ENCODE assay signal across 8 cellular contexts in the genomic region with DNA sequence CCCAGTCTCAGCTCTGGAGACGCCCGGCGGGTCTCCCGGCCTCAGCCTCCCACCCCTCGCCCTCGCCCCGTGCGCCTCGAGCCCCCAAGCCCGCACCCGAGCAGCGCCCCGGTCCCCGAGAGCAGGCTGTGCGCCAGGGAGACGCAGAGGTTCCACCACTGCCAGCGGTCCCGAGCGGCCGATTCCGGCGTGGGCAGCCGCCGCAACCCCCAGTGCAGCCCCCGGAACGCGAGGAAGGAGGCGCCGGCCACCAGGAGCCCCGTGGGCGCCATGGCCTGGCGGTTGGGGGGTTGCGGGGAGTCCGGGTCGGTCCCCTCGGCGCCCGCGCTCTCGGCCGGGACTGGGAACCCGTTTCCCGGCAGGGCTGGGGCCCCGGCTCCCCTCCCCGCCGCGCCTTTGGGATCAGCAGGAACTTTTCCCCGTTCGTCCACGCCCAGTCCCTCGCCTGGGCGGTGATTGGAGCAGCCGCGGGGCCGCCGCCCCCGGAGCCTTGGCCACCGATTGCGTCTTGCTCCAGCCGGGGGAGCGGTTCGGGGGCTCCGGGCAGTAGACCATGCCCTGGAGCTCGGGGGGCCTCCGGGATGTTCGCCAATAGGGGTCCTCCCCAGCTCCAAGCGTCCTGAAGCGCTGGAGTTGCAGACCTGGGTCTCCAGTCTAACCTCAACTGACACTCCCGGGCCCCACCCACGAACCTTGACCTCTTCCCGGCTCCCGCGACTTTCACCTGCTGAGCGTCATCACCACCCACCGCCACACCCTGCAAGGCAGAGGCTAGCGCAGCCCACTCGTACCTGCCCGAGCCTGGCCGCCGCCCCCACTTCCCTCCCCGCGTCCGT. TPM values are rescaled to one million over a fixed set of nuclear protein-coding genes. Genes with fewer than 3 reads are reported as not detected.
DNase-seq lines count a peak whose midpoint lies in the region; ATAC-seq and TF ChIP-seq lines count a peak whose summit lies in the region.

A gene with protein sequence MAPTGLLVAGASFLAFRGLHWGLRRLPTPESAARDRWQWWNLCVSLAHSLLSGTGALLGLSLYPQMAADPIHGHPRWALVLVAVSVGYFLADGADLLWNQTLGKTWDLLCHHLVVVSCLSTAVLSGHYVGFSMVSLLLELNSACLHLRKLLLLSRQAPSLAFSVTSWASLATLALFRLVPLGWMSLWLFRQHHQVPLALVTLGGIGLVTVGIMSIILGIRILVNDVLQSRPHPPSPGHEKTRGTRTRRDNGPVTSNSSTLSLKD (minus strand): TSS at position 407 of the 836 bp plus-strand sequence. CDS start 135 bp downstream, at position 272.

- peak within 1 kb of the TSS in 2 of 5 experiments; percentile 44 to 72 for H3K27ac Mint-ChIP-seq in brain

- peaks cover 14% of the 10 kb centered on the region for H3K36me3 Mint-ChIP-seq in brain

- H3K4me1 Mint-ChIP-seq in brain: peaks cover 42% of the 10 kb centered on the region

- peak within 1 kb of the TSS; percentile 99 for H3K4me2 ChIP-seq in skeletal muscle satellite cell (ENCODE audit: low read length)

- DNase-seq in EL: peak; percentile 77
- DNase-seq in MG63: peak; percentile 70

- H3K4me3 ChIP-seq in MG63: peak within 1 kb of the TSS; percentile 49
- peak within 1 kb of the TSS; percentile 75 for H3K4me3 ChIP-seq in iPS-20b (ENCODE audit: low read length)
- H3K4me3 ChIP-seq in skeletal muscle satellite cell (ENCODE audit: low read length): peak within 1 kb of the TSS; percentile 74

- peaks cover 70% of the 10 kb centered on the region for H3K27me3 Mint-ChIP-seq in brain

- H3K9ac ChIP-seq in iPS-20b (ENCODE audit: low read depth, low read length) (peak within 1 kb of the TSS; percentile 11; the same call in 1 of the 2 replicates), skeletal muscle satellite cell (ENCODE audit: low read depth, low read length) (peak within 1 kb of the TSS; percentile 80)

- H3K27me3 ChIP-seq in MG63 (no peaks in the 10 kb centered on the region), iPS-20b (ENCODE audit: insufficient read depth, low read length) (peaks cover 17% of the 10 kb centered on the region; the same call in 1 of the 2 replicates), skeletal muscle satellite cell (ENCODE audit: control insufficient read depth, insufficient read depth, low read length) (no peaks in the 10 kb centered on the region)

- H3K4me1 ChIP-seq in iPS-20b (ENCODE audit: insufficient read depth, low read length) (peaks cover 18% of the 10 kb centered on the region), skeletal muscle satellite cell (ENCODE audit: control insufficient read depth, insufficient read depth, low read length) (peaks cover 39% of the 10 kb centered on the region)

- H3K9me3 Mint-ChIP-seq in brain: no peaks in the 10 kb centered on the region

- H3K27ac ChIP-seq in iPS-20b (ENCODE audit: low read length): no peak within 1 kb of the TSS

- ATAC-seq in HG03139 (IDR thresholded peaks at IDR 0.05; ENCODE audit: unreplicated experiment) (no peak), GM21619 (IDR thresholded peaks at IDR 0.05; ENCODE audit: unreplicated experiment) (no peak), GM19455 (IDR thresholded peaks at IDR 0.05; ENCODE audit: unreplicated experiment) (no peak)

- H3K9me3 ChIP-seq in MG63 (no peaks in the 10 kb centered on the region), iPS-20b (ENCODE audit: insufficient read depth, low read depth, low read length) (no peaks in the 10 kb centered on the region), skeletal muscle satellite cell (replicated peaks; ENCODE audit: low read length) (no peaks in the 10 kb centered on the region)

- TF ChIP-seq CTCF in brain (conservative IDR thresholded peaks at IDR 0.05): no peak

- H3K36me3 ChIP-seq in MG63 (peaks cover 32% of the 10 kb centered on the region), iPS-20b (ENCODE audit: insufficient read depth, low read depth, low read length) (peaks cover 16% of the 10 kb centered on the region), skeletal muscle satellite cell (ENCODE audit: insufficient read depth, low read length) (peaks cover 39% of the 10 kb centered on the region)

- H3K4me3 Mint-ChIP-seq in brain: peak within 1 kb of the TSS; percentile 52 to 91 (median 67)

RNA-seq across cellular contexts. Expression of the gene that starts here (rescaled TPM):
- 0.37 and 0.59 TPM in 2 replicates for total RNA-seq in MG63 (2014; rRNA removed; shearing (Covaris generic); ENCODE audit: low replicate concordance)
- polyA plus RNA-seq in brain (ENCODE audit: insufficient read depth, low read depth, low replicate concordance): 0.27 TPM
- total RNA-seq in skeletal muscle satellite cell (2012; rRNA removed): 0.51 and 0.66 TPM in 2 replicates

Comparison
In these comparisons a context has a peak if more than half of its experiments do, and no peak if none do; other contexts are left out.
1. Peak in DNase-seq and H3K4me3 ChIP-seq in MG63; RNA of the gene not detected or under 1 TPM.